Comparison of ENCODE assay signal across 2 cellular contexts in genomic region chr16:24764916-24765315, GRCh38.
A peak's percentile ranks its signal among the peaks of the same experiment; 100 is the strongest.
TF ChIP-seq lines count a peak whose summit lies in the region.

No MANE protein-coding gene starts in this region.

TF ChIP-seq in HepG2, 621 proteins besides CTCF, POLR2A, EP300 and RAD21:
- TF ChIP-seq NFE2L2 (IDR thresholded peaks at IDR 0.05; ENCODE audit: low read length): peak; percentile 79
- TF ChIP-seq MED8 (CRISPR knock-in tag; IDR thresholded peaks at IDR 0.05; ENCODE audit: insufficient replicate concordance): no peak
- TF ChIP-seq MAFF (IDR thresholded peaks at IDR 0.05; ENCODE audit: low read depth, low read length): 0 out of 2 replicates have a peak, but pooled peaks have one; percentile 6
- no peak for TF ChIP-seq ZSCAN29 (CRISPR knock-in tag; conservative IDR thresholded peaks at IDR 0.05)
- TF ChIP-seq MAFK (conservative IDR thresholded peaks at IDR 0.05 in 1 of 2, IDR thresholded peaks at IDR 0.05 in 1 of 2; ENCODE audit: low read length in 2 of 2): peak; percentile 37 to 48; a peak in 2 of 4 replicates
- TF ChIP-seq EZH2 (conservative IDR thresholded peaks at IDR 0.05; ENCODE audit: low read depth, low read length): no peak
- no peak for TF ChIP-seq MEIS1 (CRISPR knock-in tag; IDR thresholded peaks at IDR 0.05; ENCODE audit: borderline replicate concordance)
- TF ChIP-seq SMC3 (IDR thresholded peaks at IDR 0.05; ENCODE audit: low read length): no peak

TF ChIP-seq in IMR-90, 13 proteins besides CTCF, POLR2A, EP300 and RAD21:
- TF ChIP-seq MAFK (IDR thresholded peaks at IDR 0.05; ENCODE audit: low read depth, low read length): peak; percentile 15; the same call in 1 of the 2 replicates
- TF ChIP-seq NFE2L2 (IDR thresholded peaks at IDR 0.05; ENCODE audit: low read depth, low read length): peak; percentile 83
- TF ChIP-seq ELK1 (IDR thresholded peaks at IDR 0.05; ENCODE audit: borderline replicate concordance, low read depth, low read length): no peak
